8 cellular contexts compared by ENCODE assay signal in the genomic region with DNA sequence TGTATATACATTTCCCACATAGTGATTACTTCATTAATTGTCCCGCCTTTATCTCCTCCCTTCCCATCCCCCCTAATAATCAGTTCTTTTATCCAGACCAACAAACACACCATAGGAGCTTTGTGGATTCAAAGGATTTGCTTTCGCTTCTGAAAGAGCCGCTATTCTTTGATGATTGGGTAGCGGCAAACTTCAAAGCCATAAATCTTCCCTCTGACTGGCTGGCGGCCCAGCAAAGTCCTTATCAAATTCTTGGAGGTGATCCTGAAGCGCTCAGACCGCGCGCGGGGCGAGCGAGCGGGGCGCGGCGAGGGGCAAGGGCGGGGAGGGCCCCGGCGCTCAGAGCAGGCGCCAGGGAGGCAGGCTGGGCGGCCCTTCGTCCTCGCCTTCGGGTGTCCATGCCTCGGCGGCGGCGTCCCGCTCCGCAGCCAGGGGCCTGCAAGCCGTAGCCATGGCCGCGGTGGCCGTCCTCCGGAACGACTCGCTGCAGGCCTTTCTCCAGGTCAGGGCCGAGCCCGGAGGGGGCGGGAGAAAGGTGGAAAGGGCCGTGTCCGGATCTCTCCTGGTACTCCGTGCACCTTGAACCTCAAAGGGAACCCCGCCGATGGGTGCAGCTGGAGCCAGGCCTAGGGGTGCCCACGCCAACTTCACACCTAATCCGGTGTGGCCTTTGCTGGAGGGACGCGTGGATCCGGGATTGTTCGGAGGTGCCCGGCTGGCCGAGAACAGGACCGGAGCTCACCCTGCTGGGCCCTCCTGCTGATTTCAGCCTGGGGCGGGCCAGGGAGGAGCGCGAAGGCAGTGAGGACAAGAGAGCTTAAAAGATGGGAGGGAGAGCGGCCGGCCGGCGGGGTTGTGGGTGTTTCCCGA. TPM values are rescaled to one million over a fixed set of nuclear protein-coding genes. Genes with fewer than 3 reads are reported as not detected.
DNase-seq lines count a peak whose midpoint lies in the region; ATAC-seq and TF ChIP-seq lines count a peak whose summit lies in the region.

A gene (plus strand): TSS at position 276 of the 870 bp plus-strand sequence. CDS start 176 bp downstream, at position 452.

- H3K36me3 ChIP-seq in HUES64 (ENCODE audit: insufficient read depth, low read length) (no peaks in the 10 kb centered on the region; the same call in 1 of the 2 replicates), left lung (no peaks in the 10 kb centered on the region)

- intact Hi-C loops in left lung (cut with DNase I): no loop called here

- no peaks in the 10 kb centered on the region for H3K9me3 Mint-ChIP-seq in stimulated activated naive CD8-positive, alpha-beta T cell treated with anti-CD3 and anti-CD28 coated beads, Interleukin-15, amount 100 ng/mL, for 72 hours

- DNase-seq in COLO829 (ENCODE audit: low spot score) (peak; percentile 71), T-helper 2 cell (peak in 3 of 5 experiments; percentile 11 to 61 (median 14)), dermis blood vessel endothelial cell (peak; percentile 56), left lung (peak; percentile 64 to 88), G401 (ENCODE audit: low spot score) (no peak)
- DNase-seq in stimulated activated naive CD8-positive, alpha-beta T cell treated with anti-CD3 and anti-CD28 coated beads, Interleukin-15, amount 100 ng/mL, for 72 hours: peak; percentile 26 to 38

- WGBS in HUES64: under 1% methylated on average over 62 of the region's 62 CpGs

- peaks cover 100% of the 10 kb centered on the region for H3K27me3 ChIP-seq in HUES64 (ENCODE audit: insufficient read depth, low read length)
- peaks cover 69 to 100% of the 10 kb centered on the region in 2 donors for H3K27me3 ChIP-seq in left lung

- H3K9me3 ChIP-seq in HUES64 (ENCODE audit: insufficient read depth, low read depth, low read length) (no peaks in the 10 kb centered on the region), left lung (no peaks in the 10 kb centered on the region)

- no peak for TF ChIP-seq CTCF in left lung (IDR thresholded peaks at IDR 0.05)

- peaks cover 49% of the 10 kb centered on the region for H3K4me1 Mint-ChIP-seq in stimulated activated naive CD8-positive, alpha-beta T cell treated with anti-CD3 and anti-CD28 coated beads, Interleukin-15, amount 100 ng/mL, for 72 hours

- peak within 1 kb of the TSS; percentile 84 to 92 for H3K4me3 Mint-ChIP-seq in stimulated activated naive CD8-positive, alpha-beta T cell treated with anti-CD3 and anti-CD28 coated beads, Interleukin-15, amount 100 ng/mL, for 72 hours

- H3K4me1 ChIP-seq in HUES64 (ENCODE audit: insufficient read depth, low read length) (peaks cover 46% of the 10 kb centered on the region), left lung (peaks cover 10 to 43% of the 10 kb centered on the region in 2 donors)

- peaks cover 95% of the 10 kb centered on the region for H3K27me3 Mint-ChIP-seq in stimulated activated naive CD8-positive, alpha-beta T cell treated with anti-CD3 and anti-CD28 coated beads, Interleukin-15, amount 100 ng/mL, for 72 hours

- in situ Hi-C loops in G401 (cut with HindIII; ENCODE audit: low sequenced_read_pairs): no loop called here

- no peak within 1 kb of the TSS for H3K27ac Mint-ChIP-seq in stimulated activated naive CD8-positive, alpha-beta T cell treated with anti-CD3 and anti-CD28 coated beads, Interleukin-15, amount 100 ng/mL, for 72 hours

- H3K27ac ChIP-seq in HUES64 (ENCODE audit: low read depth, low read length): peak within 1 kb of the TSS; percentile 74; the same call in 1 of the 2 replicates
- H3K27ac ChIP-seq in left lung: peak within 1 kb of the TSS; percentile 45 to 70

- ATAC-seq in left lung (peak; percentile 78), HG02870 (IDR thresholded peaks at IDR 0.05; ENCODE audit: unreplicated experiment) (no peak)
- ATAC-seq in stimulated activated naive CD8-positive, alpha-beta T cell treated with anti-CD3 and anti-CD28 coated beads, Interleukin-15, amount 100 ng/mL, for 72 hours: peak; percentile 40

- peak within 1 kb of the TSS; percentile 62; the same call in 1 of the 2 replicates for H3K9ac ChIP-seq in HUES64 (ENCODE audit: low read depth, low read length)

- H3K4me3 ChIP-seq in HUES64 (ENCODE audit: low read length) (peak within 1 kb of the TSS; percentile 56), left lung (peak within 1 kb of the TSS; percentile 42 to 57)

RNA-seq across cellular contexts. Expression of the gene that starts here (rescaled TPM):
- polyA plus RNA-seq in HUES64 (2013, experiment 1 of 2): 36.1 TPM
- polyA plus RNA-seq in HUES64 (2013, experiment 2 of 2): 55.5 TPM
- total RNA-seq in dermis blood vessel endothelial cell (not detected in 2 replicates), left lung (1 to 10 TPM; 2.8 to 5.1 TPM)
- not detected in 2 replicates for total RNA-seq in G401 (2014; rRNA removed; shearing (Covaris generic))

Comparison
In these comparisons a context has a peak if more than half of its experiments do, and no peak if none do; other contexts are left out.
1. Peak in DNase-seq in dermis blood vessel endothelial cell; RNA of the gene not detected or under 1 TPM.